In the genomic region with DNA sequence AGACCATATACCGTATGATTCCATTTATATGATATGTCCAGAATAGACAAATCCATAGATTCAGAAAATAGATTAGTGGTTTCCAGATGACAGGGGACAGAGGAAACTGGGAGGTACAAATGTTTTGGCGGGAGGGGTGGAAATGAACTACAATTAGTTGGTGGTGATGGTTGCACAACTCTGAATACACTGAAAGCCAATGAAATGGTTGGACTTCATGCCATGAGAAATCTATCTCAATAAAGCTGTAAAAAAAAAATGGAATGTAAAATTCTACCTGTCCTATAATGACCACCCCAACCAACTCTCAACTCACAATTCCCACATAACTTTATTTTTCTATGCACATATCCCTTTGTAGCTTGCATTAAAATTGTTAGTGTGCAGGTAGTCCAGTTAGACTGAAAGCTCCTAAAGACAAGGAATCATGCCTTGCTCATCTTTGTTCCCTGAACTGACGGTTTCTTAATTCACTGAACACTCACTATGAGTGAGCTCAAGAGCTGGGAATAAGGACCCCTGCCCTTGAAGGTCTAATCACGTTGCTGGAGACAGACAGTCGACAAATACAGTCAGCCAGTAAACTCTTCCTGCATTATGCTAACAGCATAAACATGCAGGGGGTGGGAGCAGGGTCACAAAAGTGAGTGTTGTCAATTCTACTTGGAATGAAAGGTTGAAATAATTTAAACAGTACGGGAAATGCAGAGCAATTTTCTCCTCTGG, we compare ENCODE assay signal across 17 cellular contexts. TPM values are rescaled to one million over a fixed set of nuclear protein-coding genes. Genes with fewer than 3 reads are reported as not detected.
DNase-seq lines count a peak whose midpoint lies in the region; ATAC-seq and TF ChIP-seq lines count a peak whose summit lies in the region.
"Had no signal": no experiment of that assay in that cellular context is flagged by ENCODE, and none has a peak within 500 bp of the region (broad histone marks: within the 10 kb centered on the region; RNA-seq: fewer than 3 reads in every experiment).

No MANE protein-coding gene starts in this region.

- peak overlapping the region; percentile 70 for H3K4me3 ChIP-seq in HEK293 (ENCODE audit: low read depth, low read length)
- H3K4me3 ChIP-seq in body of pancreas: peak overlapping the region in 1 of 2 donors; percentile 51
- H3K4me3 ChIP-seq: neural progenitor cell had no signal

- ATAC-seq in body of pancreas: no peak
- ATAC-seq: activated CD4-positive, CD25-positive, alpha-beta regulatory T cell treated with anti-CD3 and anti-CD28 coated beads, Interleukin-2, amount 50 U/mL, for 24 hours had no signal

- H3K27me3 Mint-ChIP-seq in nephron (ENCODE audit: low read depth): peaks cover 17% of the 10 kb centered on the region

- intact Hi-C loops in body of pancreas (cut with DNase I): no loop called here

- in situ Hi-C loops in ACHN (cut with HindIII; ENCODE audit: low pct_ligation_motif_present, low pct_unique_long_range_greater_than_20kb, low sequenced_read_pairs): no loop called here

- CTCF ChIA-PET in HEK293 (lab: Yijun Ruan, JAX): interaction anchor here (0.9 to 2.9 kb wide), 3 partner anchors 33 to 75 kb away, joined by 4 to 25 read pairs (median 12); no protein-coding TSS in a partner anchor

- H3K36me3 ChIP-seq in HEK293 (ENCODE audit: control insufficient read depth in 2 of 2, insufficient read depth in 1 of 2, low read length in 2 of 2) (no peaks in the 10 kb centered on the region), body of pancreas (replicated peaks in 1 of 2; ENCODE audit: insufficient read depth in 1 of 2, low read depth in 2 of 2) (no peaks in the 10 kb centered on the region)
- H3K36me3 ChIP-seq: neural progenitor cell, right atrium auricular region had no signal

- H3K9me3 ChIP-seq in HEK293 (ENCODE audit: control insufficient read depth, insufficient read depth, low read depth, low read length) (no peaks in the 10 kb centered on the region), body of pancreas (no peaks in the 10 kb centered on the region)
- H3K9me3 ChIP-seq: right atrium auricular region had no signal

- peak overlapping the region; percentile 85 to 88 (median 86) for H3K4me3 Mint-ChIP-seq in nephron
- H3K4me3 Mint-ChIP-seq: neural progenitor cell had no signal

- H3K27ac Mint-ChIP-seq in nephron: peak overlapping the region; percentile 18 to 95 (median 67)
- H3K27ac Mint-ChIP-seq: activated T-helper 2 cell treated with anti-CD3 and anti-CD28 coated beads, Interferon-gamma antibody, Interleukin-2, Interleukin-4, amounts not matched to agents 10 μg/mL and 5 μg/mL and 100 μg/mL, durations not matched to agents 14 hours and 24 hours and 36 hours; neural progenitor cell had no signal

- no peak for TF ChIP-seq POLR2A in body of pancreas (IDR thresholded peaks at IDR 0.05)

- WGBS in body of pancreas, 2 donors: 35 to 36% methylated on average over 6 of the region's 6 CpGs

- H3K36me3 Mint-ChIP-seq in nephron (ENCODE audit: low read depth): peaks cover 6% of the 10 kb centered on the region
- H3K36me3 Mint-ChIP-seq: neural progenitor cell had no signal

- peak overlapping the region; percentile 53; the same call in 1 of the 2 replicates for H3K27ac ChIP-seq in HEK293 (ENCODE audit: extremely low read depth, low read depth, low read length)
- H3K27ac ChIP-seq in body of pancreas: peak overlapping the region in 3 of 4 donors; percentile 86 to 92 (median 89)
- H3K27ac ChIP-seq: neural progenitor cell, right atrium auricular region had no signal

- H3K4me1 Mint-ChIP-seq in nephron: peaks cover 10% of the 10 kb centered on the region

- H3K4me1 ChIP-seq in HEK293 (ENCODE audit: control insufficient read depth, insufficient read depth, low read length): peaks cover 10% of the 10 kb centered on the region
- peaks cover 5% of the 10 kb centered on the region for H3K4me1 ChIP-seq in body of pancreas

- no peaks in the 10 kb centered on the region for H3K9me3 Mint-ChIP-seq in nephron
- H3K9me3 Mint-ChIP-seq: activated T-helper 2 cell treated with anti-CD3 and anti-CD28 coated beads, Interferon-gamma antibody, Interleukin-2, Interleukin-4, amounts not matched to agents 10 μg/mL and 5 μg/mL and 100 μg/mL, durations not matched to agents 14 hours and 24 hours and 36 hours had no signal

- no peak for TF ChIP-seq CTCF in HEK293 (tag by site-specific recombination; IDR thresholded peaks at IDR 0.05)
- TF ChIP-seq CTCF in body of pancreas (IDR thresholded peaks at IDR 0.05): no peak
- no peak for TF ChIP-seq CTCF in nephron (IDR thresholded peaks at IDR 0.05; ENCODE audit: unreplicated experiment in 3 of 3)

- DNase-seq in ACHN (peak; percentile 57), body of pancreas (no peak), NCI-H187 (lab: John Stamatoyannopoulos, UW) (no peak), AG20443 (ENCODE audit: low spot score) (no peak)
- no peak for DNase-seq in activated naive CD4-positive, alpha-beta T cell treated with Interleukin-2 at 50 U/mL for 16 hours
- no peak for DNase-seq in activated CD8-positive, alpha-beta memory T cell treated with anti-CD3 and anti-CD28 coated beads, Interleukin-2, amount 50 U/mL, for 4 hours
- DNase-seq: foreskin fibroblast, NCI-H1092 treated with DMSO at 0.1 percent for 48 hours, NCI-H2171 had no signal

- no peaks in the 10 kb centered on the region for H3K27me3 ChIP-seq in body of pancreas
- H3K27me3 ChIP-seq: neural progenitor cell, right atrium auricular region had no signal

- POLR2A ChIA-PET in HEK293 (lab: Yijun Ruan, JAX): interaction anchor here (0.7 to 3.0 kb wide), 3 partner anchors 32 to 111 kb away, joined by 3 to 15 read pairs (median 8); a partner anchor contains a TSS

TF ChIP-seq in HEK293, 187 proteins besides CTCF, POLR2A, EP300 and RAD21 (continues in another document):
- TF ChIP-seq PRDM1 (tag by site-specific recombination; IDR thresholded peaks at IDR 0.05) (peak; percentile 71), SETDB1 (IDR thresholded peaks at IDR 0.05; ENCODE audit: insufficient read length, low read length) (peak; percentile 16), ZNF830 (tag by site-specific recombination; IDR thresholded peaks at IDR 0.05; ENCODE audit: low read depth) (no peak), ZNF138 (tag by site-specific recombination; IDR thresholded peaks at IDR 0.05; ENCODE audit: borderline replicate concordance) (no peak), ZNF366 (tag by site-specific recombination; conservative IDR thresholded peaks at IDR 0.05) (no peak), ZFP37 (tag by site-specific recombination; IDR thresholded peaks at IDR 0.05) (no peak), ZNF521 (tag by site-specific recombination; IDR thresholded peaks at IDR 0.05) (no peak), ZNF335 (tag by site-specific recombination; conservative IDR thresholded peaks at IDR 0.05) (no peak), ZNF707 (tag by site-specific recombination; IDR thresholded peaks at IDR 0.05) (no peak), ZNF404 (tag by site-specific recombination; IDR thresholded peaks at IDR 0.05) (no peak), KLF7 (tag by site-specific recombination; IDR thresholded peaks at IDR 0.05; ENCODE audit: borderline replicate concordance) (no peak), ZBTB17 (tag by site-specific recombination; IDR thresholded peaks at IDR 0.05) (peak; percentile 45; the same call in 1 of the 2 replicates), ZNF560 (tag by site-specific recombination; IDR thresholded peaks at IDR 0.05; ENCODE audit: borderline replicate concordance) (no peak)
- TF ChIP-seq, protein P1, sequence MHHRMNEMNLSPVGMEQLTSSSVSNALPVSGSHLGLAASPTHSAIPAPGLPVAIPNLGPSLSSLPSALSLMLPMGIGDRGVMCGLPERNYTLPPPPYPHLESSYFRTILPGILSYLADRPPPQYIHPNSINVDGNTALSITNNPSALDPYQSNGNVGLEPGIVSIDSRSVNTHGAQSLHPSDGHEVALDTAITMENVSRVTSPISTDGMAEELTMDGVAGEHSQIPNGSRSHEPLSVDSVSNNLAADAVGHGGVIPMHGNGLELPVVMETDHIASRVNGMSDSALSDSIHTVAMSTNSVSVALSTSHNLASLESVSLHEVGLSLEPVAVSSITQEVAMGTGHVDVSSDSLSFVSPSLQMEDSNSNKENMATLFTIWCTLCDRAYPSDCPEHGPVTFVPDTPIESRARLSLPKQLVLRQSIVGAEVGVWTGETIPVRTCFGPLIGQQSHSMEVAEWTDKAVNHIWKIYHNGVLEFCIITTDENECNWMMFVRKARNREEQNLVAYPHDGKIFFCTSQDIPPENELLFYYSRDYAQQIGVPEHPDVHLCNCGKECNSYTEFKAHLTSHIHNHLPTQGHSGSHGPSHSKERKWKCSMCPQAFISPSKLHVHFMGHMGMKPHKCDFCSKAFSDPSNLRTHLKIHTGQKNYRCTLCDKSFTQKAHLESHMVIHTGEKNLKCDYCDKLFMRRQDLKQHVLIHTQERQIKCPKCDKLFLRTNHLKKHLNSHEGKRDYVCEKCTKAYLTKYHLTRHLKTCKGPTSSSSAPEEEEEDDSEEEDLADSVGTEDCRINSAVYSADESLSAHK (tag by site-specific recombination; IDR thresholded peaks at IDR 0.05): peak; percentile 67
- TF ChIP-seq, protein P2, sequence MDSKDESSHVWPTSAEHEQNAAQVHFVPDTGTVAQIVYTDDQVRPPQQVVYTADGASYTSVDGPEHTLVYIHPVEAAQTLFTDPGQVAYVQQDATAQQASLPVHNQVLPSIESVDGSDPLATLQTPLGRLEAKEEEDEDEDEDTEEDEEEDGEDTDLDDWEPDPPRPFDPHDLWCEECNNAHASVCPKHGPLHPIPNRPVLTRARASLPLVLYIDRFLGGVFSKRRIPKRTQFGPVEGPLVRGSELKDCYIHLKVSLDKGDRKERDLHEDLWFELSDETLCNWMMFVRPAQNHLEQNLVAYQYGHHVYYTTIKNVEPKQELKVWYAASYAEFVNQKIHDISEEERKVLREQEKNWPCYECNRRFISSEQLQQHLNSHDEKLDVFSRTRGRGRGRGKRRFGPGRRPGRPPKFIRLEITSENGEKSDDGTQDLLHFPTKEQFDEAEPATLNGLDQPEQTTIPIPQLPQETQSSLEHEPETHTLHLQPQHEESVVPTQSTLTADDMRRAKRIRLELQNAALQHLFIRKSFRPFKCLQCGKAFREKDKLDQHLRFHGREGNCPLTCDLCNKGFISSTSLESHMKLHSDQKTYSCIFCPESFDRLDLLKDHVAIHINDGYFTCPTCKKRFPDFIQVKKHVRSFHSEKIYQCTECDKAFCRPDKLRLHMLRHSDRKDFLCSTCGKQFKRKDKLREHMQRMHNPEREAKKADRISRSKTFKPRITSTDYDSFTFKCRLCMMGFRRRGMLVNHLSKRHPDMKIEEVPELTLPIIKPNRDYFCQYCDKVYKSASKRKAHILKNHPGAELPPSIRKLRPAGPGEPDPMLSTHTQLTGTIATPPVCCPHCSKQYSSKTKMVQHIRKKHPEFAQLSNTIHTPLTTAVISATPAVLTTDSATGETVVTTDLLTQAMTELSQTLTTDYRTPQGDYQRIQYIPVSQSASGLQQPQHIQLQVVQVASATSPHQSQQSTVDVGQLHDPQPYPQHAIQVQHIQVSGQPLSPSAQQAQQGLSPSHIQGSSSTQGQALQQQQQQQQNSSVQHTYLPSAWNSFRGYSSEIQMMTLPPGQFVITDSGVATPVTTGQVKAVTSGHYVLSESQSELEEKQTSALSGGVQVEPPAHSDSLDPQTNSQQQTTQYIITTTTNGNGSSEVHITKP (tag by site-specific recombination; IDR thresholded peaks at IDR 0.05): peak; percentile 87

RNA-seq across cellular contexts. Expression of a gene that starts 1.4 kb away (rescaled TPM):
- 10 to 100 TPM; 20.8 to 37.4 TPM for total RNA-seq in body of pancreas
- total RNA-seq: activated T-helper 2 cell treated with anti-CD3 and anti-CD28 coated beads, Interferon-gamma antibody, Interleukin-2, Interleukin-4, amounts not matched to agents 10 μg/mL and 5 μg/mL and 100 μg/mL, durations not matched to agents 14 hours and 24 hours and 36 hours; dermis microvascular lymphatic vessel endothelial cell; mesenteric fat pad; right atrium auricular region had no signal

RNA-seq across cellular contexts. Expression of a gene that starts 46.3 kb away (rescaled TPM):
- 10 to 100 TPM; 11.7 to 23.1 TPM for total RNA-seq in body of pancreas
